Comparison of ENCODE assay signal across 21 cellular contexts in the genomic region with DNA sequence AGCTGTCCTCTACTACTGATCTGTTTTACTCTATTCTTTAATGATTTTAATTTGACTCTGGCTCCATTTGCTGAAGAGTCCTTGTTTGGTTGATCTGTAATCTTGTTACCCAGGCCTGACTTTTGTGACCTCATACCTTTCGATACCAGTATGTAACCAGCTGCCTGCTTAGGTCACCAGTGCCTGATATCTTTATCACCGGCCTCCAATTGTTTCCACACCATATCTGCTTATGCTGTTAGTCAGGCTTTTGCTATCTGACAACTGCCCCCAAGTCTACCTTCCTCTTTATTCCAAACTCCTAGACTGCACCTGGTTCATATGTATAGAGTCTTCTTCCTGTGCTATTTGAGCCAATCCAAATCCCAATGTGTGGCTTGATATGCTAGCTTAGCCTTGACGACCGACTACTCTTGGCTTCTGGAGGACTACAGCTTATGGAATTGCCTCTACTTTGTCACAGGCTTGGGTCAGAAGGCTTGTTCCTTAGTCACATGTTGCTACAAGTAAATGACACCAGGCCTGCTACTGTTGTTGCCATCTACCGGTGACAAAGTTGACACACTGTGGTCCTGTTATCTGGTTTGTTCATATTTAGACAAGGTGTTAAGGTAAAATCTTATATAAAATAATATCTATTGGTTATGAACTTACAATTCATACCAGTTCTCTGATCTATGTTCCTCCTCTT.
"Had no signal": no experiment of that assay in that cellular context is flagged by ENCODE, and none has a peak within 500 bp of the region (broad histone marks: within the 10 kb centered on the region; RNA-seq: fewer than 3 reads in every experiment).

No MANE protein-coding gene starts in this region.

- H3K4me3 Mint-ChIP-seq: endodermal cell, natural killer cell, neural crest cell had no signal

- H3K9me3 Mint-ChIP-seq: endodermal cell, neural crest cell had no signal

- H3K36me3 ChIP-seq: ovary, suprapubic skin, thyroid gland, upper lobe of left lung, uterus had no signal

- ATAC-seq: left colon; left ventricle myocardium superior; natural killer cell; right cardiac atrium; stimulated activated naive CD8-positive, alpha-beta T cell treated with anti-CD3 and anti-CD28 coated beads, Interleukin-15, Interleukin-2, amounts not matched to agents 100 U/mL and 50 U/mL, for 24 hours had no signal

- H3K4me2 ChIP-seq: hepatocyte, smooth muscle cell had no signal

- H3K4me1 Mint-ChIP-seq: endodermal cell, natural killer cell, neural crest cell had no signal

- H3K9me3 ChIP-seq: ovary, suprapubic skin, thyroid gland, upper lobe of left lung, uterus had no signal

- H3K27ac Mint-ChIP-seq: endodermal cell, natural killer cell, progenitor cell of endocrine pancreas had no signal

- H3K79me2 ChIP-seq: hepatocyte had no signal

- H3K27ac ChIP-seq: coronary artery, hepatocyte, ovary, suprapubic skin, thyroid gland, upper lobe of left lung, uterus had no signal

- FAIRE-seq: endothelial cell of umbilical vein had no signal

- DNase-seq: effector CD4-positive, alpha-beta T cell; endodermal cell; foreskin melanocyte; head of caudate nucleus; left colon; left ventricle myocardium superior; natural killer cell; ovary; right cardiac atrium; stimulated activated CD4-positive, alpha-beta T cell treated with anti-CD3 and anti-CD28 coated beads, Interleukin-2, amount 100 ng/mL, for 48 hours; stimulated activated naive CD8-positive, alpha-beta T cell treated with anti-CD3 and anti-CD28 coated beads, Interleukin-15, Interleukin-2, amounts not matched to agents 100 U/mL and 50 U/mL, for 24 hours; thyroid gland; upper lobe of left lung; uterus had no signal

- H3K4me3 ChIP-seq: coronary artery, hepatocyte, ovary, smooth muscle cell, suprapubic skin, thyroid gland, upper lobe of left lung, uterus had no signal

- H2AFZ ChIP-seq: hepatocyte had no signal

- H3K4me1 ChIP-seq: suprapubic skin, thyroid gland, upper lobe of left lung, uterus had no signal

- H3K27me3 ChIP-seq: hepatocyte, ovary, suprapubic skin, thyroid gland, upper lobe of left lung, uterus had no signal

- H3K27me3 Mint-ChIP-seq: progenitor cell of endocrine pancreas had no signal

- H3K36me3 Mint-ChIP-seq: natural killer cell had no signal
